In the genomic region with DNA sequence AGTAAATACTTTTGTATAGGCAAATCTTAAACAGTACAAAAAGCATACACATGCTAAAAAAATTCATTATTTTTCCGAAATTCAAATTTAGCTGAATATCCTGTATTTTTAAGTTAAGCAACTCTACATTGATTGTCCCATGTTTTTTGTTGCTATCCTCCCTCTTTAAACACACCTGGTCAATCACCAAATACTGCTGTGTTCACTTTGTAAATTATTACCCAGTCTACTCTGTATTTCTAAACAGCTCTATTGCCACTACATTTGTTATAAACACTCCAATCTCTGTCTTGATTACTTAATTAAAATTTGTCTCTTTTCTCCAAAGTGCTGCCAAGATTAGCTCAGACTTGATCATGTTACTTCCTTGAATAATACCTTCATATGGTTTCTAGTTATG, we compare ENCODE assay signal across 35 cellular contexts.
"Had no signal": no experiment of that assay in that cellular context is flagged by ENCODE, and none has a peak within 500 bp of the region (broad histone marks: within the 10 kb centered on the region; RNA-seq: fewer than 3 reads in every experiment).

No MANE protein-coding gene starts in this region.

- H3K27me3 ChIP-seq: MG63 had no signal

- DNase-seq: Karpas-422, Kasumi-1, MG63, MM.1S, MV-4-11, NCI-H1048, NCI-H1092, NCI-H1092 treated with DMSO at 0.1 percent for 48 hours, NCI-H1105, NCI-H1105 treated with DMSO at 0.1 percent for 48 hours, NCI-H1417, NCI-H1417 treated with DMSO at 0.1 percent for 48 hours, NCI-H1436, NCI-H1436 treated with DMSO at 0.1 percent for 48 hours, NCI-H146, NCI-H1694, NCI-H1694 treated with DMSO at 0.1 percent for 48 hours, NCI-H187, NCI-H187 treated with DMSO at 0.1 percent for 48 hours, NCI-H1930, NCI-H2029, NCI-H2029 treated with DMSO at 0.1 percent for 48 hours, NCI-H2081, NCI-H2081 treated with DMSO at 0.1 percent for 48 hours, NCI-H2107, NCI-H2171, NCI-H2171 treated with DMSO at 0.1 percent for 48 hours, NCI-H2227 treated with DMSO at 0.1 percent for 48 hours, NCI-H226, NCI-H345, NCI-H446, NCI-H446 treated with DMSO at 0.1 percent for 48 hours, NCI-H510A, NCI-H510A treated with DMSO at 0.1 percent for 48 hours, NCI-H524 had no signal

- H3K36me3 ChIP-seq: MG63 had no signal

- H3K9me3 ChIP-seq: MG63 had no signal

- H3K4me3 ChIP-seq: MG63 had no signal
